21 cellular contexts compared by ENCODE assay signal in genomic region chr11:97259884-97260283, GRCh38.
"Had no signal": no experiment of that assay in that cellular context is flagged by ENCODE, and none has a peak within 500 bp of the region (broad histone marks: within the 10 kb centered on the region; RNA-seq: fewer than 3 reads in every experiment).

No MANE protein-coding gene starts in this region.

- H3K4me1 ChIP-seq: body of pancreas, lower lobe of right lung, pancreas, sigmoid colon, spleen, suprapubic skin, upper lobe of right lung had no signal

- H3K9me3 Mint-ChIP-seq: stimulated activated naive CD8-positive, alpha-beta T cell treated with anti-CD3 and anti-CD28 coated beads, Interleukin-15, Interleukin-2, amounts not matched to agents 100 ng/mL and 50 ng/mL, for 24 hours had no signal

- H3K9me3 ChIP-seq: body of pancreas, gastrocnemius medialis, heart right ventricle, lower lobe of right lung, pancreas, sigmoid colon, suprapubic skin, upper lobe of right lung had no signal

- H3K36me3 ChIP-seq: gastrocnemius medialis, heart right ventricle, lower lobe of right lung, pancreas, sigmoid colon, spleen, suprapubic skin, upper lobe of right lung had no signal

- H3K4me3 ChIP-seq: body of pancreas, gastrocnemius medialis, heart right ventricle, lower lobe of right lung, pancreas, sigmoid colon, spleen, suprapubic skin, upper lobe of right lung had no signal

- H3K27ac ChIP-seq: body of pancreas, gastrocnemius medialis, heart right ventricle, lower lobe of right lung, pancreas, sigmoid colon, spleen, suprapubic skin, upper lobe of right lung had no signal

- DNase-seq: activated CD4-positive, alpha-beta T cell treated with anti-CD3 and anti-CD28 coated beads, Interleukin-2, amount 10 ng/mL, durations not matched to agents 7 days and 5 days; activated CD8-positive, alpha-beta memory T cell treated with anti-CD3 and anti-CD28 coated beads for 24 hours; activated naive CD8-positive, alpha-beta T cell treated with anti-CD3 and anti-CD28 coated beads for 36 hours; amygdala; body of pancreas; central memory CD4-positive, alpha-beta T cell; cortex of kidney; effector CD8-positive, alpha-beta T cell; gastrocnemius medialis; heart right ventricle; left colon; lower lobe of right lung; sigmoid colon; spleen; upper lobe of right lung had no signal

- H3K36me3 Mint-ChIP-seq: activated naive CD8-positive, alpha-beta T cell treated with anti-CD3 and anti-CD28 coated beads for 36 hours had no signal

- H3K4me3 Mint-ChIP-seq: activated CD4-positive, alpha-beta T cell treated with anti-CD3 and anti-CD28 coated beads, Interleukin-2, amount 10 ng/mL, durations not matched to agents 7 days and 5 days; activated naive CD8-positive, alpha-beta T cell treated with anti-CD3 and anti-CD28 coated beads for 36 hours; activated T-helper 1 cell treated with anti-CD3 and anti-CD28 coated beads, Interleukin-12 subunit alpha, Interleukin-12 subunit beta, Interleukin-2, Interleukin-4 antibody, amounts not matched to agents 30 ng/mL and 10 ng/mL and 1 ng/mL, durations not matched to agents 14 hours and 24 hours and 36 hours; stimulated activated naive CD8-positive, alpha-beta T cell treated with anti-CD3 and anti-CD28 coated beads, Interleukin-15, Interleukin-2, amounts not matched to agents 100 ng/mL and 50 ng/mL, for 24 hours; T-helper 2 cell treated with Interferon-gamma antibody and Interleukin-4, amounts not matched to agents 5 μg/mL and 100 μg/mL, for 36 hours had no signal

- H3K4me1 Mint-ChIP-seq: activated CD4-positive, alpha-beta T cell treated with anti-CD3 and anti-CD28 coated beads, Interleukin-2, amount 10 ng/mL, durations not matched to agents 7 days and 5 days; activated naive CD8-positive, alpha-beta T cell treated with anti-CD3 and anti-CD28 coated beads for 36 hours had no signal

- FAIRE-seq: islet of Langerhans, pancreas had no signal

- H3K27ac Mint-ChIP-seq: activated CD4-positive, alpha-beta T cell treated with anti-CD3 and anti-CD28 coated beads, Interleukin-2, amount 10 ng/mL, durations not matched to agents 7 days and 5 days; activated naive CD8-positive, alpha-beta T cell treated with anti-CD3 and anti-CD28 coated beads for 36 hours; activated T-helper 1 cell treated with anti-CD3 and anti-CD28 coated beads, Interleukin-12 subunit alpha, Interleukin-12 subunit beta, Interleukin-2, Interleukin-4 antibody, amounts not matched to agents 30 ng/mL and 10 ng/mL and 1 ng/mL, durations not matched to agents 14 hours and 24 hours and 36 hours; stimulated activated naive CD8-positive, alpha-beta T cell treated with anti-CD3 and anti-CD28 coated beads, Interleukin-15, Interleukin-2, amounts not matched to agents 100 ng/mL and 50 ng/mL, for 24 hours; T-helper 2 cell treated with Interferon-gamma antibody and Interleukin-4, amounts not matched to agents 5 μg/mL and 100 μg/mL, for 36 hours had no signal

- H3K27me3 ChIP-seq: body of pancreas, gastrocnemius medialis, heart right ventricle, pancreas, sigmoid colon, spleen, suprapubic skin, upper lobe of right lung had no signal

- H3K27me3 Mint-ChIP-seq: activated CD4-positive, alpha-beta T cell treated with anti-CD3 and anti-CD28 coated beads, Interleukin-2, amount 10 ng/mL, durations not matched to agents 7 days and 5 days; activated naive CD8-positive, alpha-beta T cell treated with anti-CD3 and anti-CD28 coated beads for 36 hours; stimulated activated naive CD8-positive, alpha-beta T cell treated with anti-CD3 and anti-CD28 coated beads, Interleukin-15, Interleukin-2, amounts not matched to agents 100 ng/mL and 50 ng/mL, for 24 hours had no signal
